ENCODE assay signal across 8 cellular contexts in genomic region chr11:67401495-67402191, GRCh38. TPM values are rescaled to one million over a fixed set of nuclear protein-coding genes. Genes with fewer than 3 reads are reported as not detected.
DNase-seq lines count a peak whose midpoint lies in the region; ATAC-seq and TF ChIP-seq lines count a peak whose summit lies in the region.

PPP1CA (minus strand) TSS chr11:67401858; CDS start chr11:67401782, 76 bp downstream.

- peaks cover 8% of the 10 kb centered on the region; the same call in 1 of the 2 replicates for H4K20me1 ChIP-seq in OCI-LY3 (ENCODE audit: insufficient read depth, low read length)

- peak within 1 kb of the TSS; percentile 90 for H3K4me3 ChIP-seq in HUES64 (ENCODE audit: low read length)
- H3K4me3 ChIP-seq in OCI-LY3 (ENCODE audit: low read length): peak within 1 kb of the TSS; percentile 94

- in situ Hi-C loops in Caki2 (cut with HindIII; ENCODE audit: low pct_unique_long_range_greater_than_20kb, low sequenced_read_pairs): no loop called here

- DNase-seq in Caki2 (ENCODE audit: low read depth): peak; percentile 70
- peak; percentile 89 for DNase-seq in activated CD8-positive, alpha-beta memory T cell treated with anti-CD3 and anti-CD28 coated beads, Interleukin-2, amount 50 U/mL, for 4 hours
- DNase-seq in endothelial cell (ENCODE audit: low spot score): peak; percentile 95
- peak; percentile 92 for DNase-seq in midbrain (lab: John Stamatoyannopoulos, UW)
- peak; percentile 85 to 86 for DNase-seq in stimulated activated CD8-positive, alpha-beta memory T cell treated with anti-CD3 and anti-CD28 coated beads, Interleukin-15, amount 100 ng/mL, for 48 hours (ENCODE audit: low read depth in 2 of 2)

- H3K9ac ChIP-seq in HUES64 (ENCODE audit: low read depth, low read length) (peak within 1 kb of the TSS; percentile 89), OCI-LY3 (ENCODE audit: low read length) (peak within 1 kb of the TSS; percentile 97)

- ATAC-seq in GM21381 (IDR thresholded peaks at IDR 0.05; ENCODE audit: unreplicated experiment): peak; percentile 54

- peaks cover 11% of the 10 kb centered on the region for H3K27me3 Mint-ChIP-seq in endothelial cell (ENCODE audit: unreplicated experiment)

- H3K4me1 ChIP-seq in HUES64 (ENCODE audit: insufficient read depth, low read length) (0 out of 2 replicates have a peak, but pooled peaks cover 4% of the 10 kb centered on the region), OCI-LY3 (ENCODE audit: low read length) (peaks cover 39% of the 10 kb centered on the region)

- H3K36me3 ChIP-seq in HUES64 (ENCODE audit: insufficient read depth, low read length) (peaks cover 35% of the 10 kb centered on the region), OCI-LY3 (replicated peaks; ENCODE audit: low read depth, low read length) (peaks cover 34% of the 10 kb centered on the region)

- WGBS in HUES64: under 1% methylated on average over 65 of the region's 73 CpGs

- peak within 1 kb of the TSS; percentile 89 for H3K27ac Mint-ChIP-seq in endothelial cell (ENCODE audit: unreplicated experiment)

- H3K9me3 Mint-ChIP-seq in endothelial cell (ENCODE audit: unreplicated experiment): no peaks in the 10 kb centered on the region

- peaks cover 21% of the 10 kb centered on the region for H3K79me2 ChIP-seq in OCI-LY3 (ENCODE audit: low read length)

- H3K9me3 ChIP-seq in HUES64 (ENCODE audit: insufficient read depth, low read depth, low read length) (no peaks in the 10 kb centered on the region), OCI-LY3 (ENCODE audit: insufficient read depth, low read length) (no peaks in the 10 kb centered on the region)

- H3K27ac ChIP-seq in HUES64 (ENCODE audit: low read depth, low read length) (peak within 1 kb of the TSS; percentile 92), OCI-LY3 (ENCODE audit: low read length) (peak within 1 kb of the TSS; percentile 79)

- H3K36me3 Mint-ChIP-seq in endothelial cell (ENCODE audit: low read depth, unreplicated experiment): peaks cover 12% of the 10 kb centered on the region

- peak; percentile 27 for TF ChIP-seq CTCF in OCI-LY3 (IDR thresholded peaks at IDR 0.05; ENCODE audit: low read depth, low read length)
- TF ChIP-seq CTCF in endothelial cell (IDR thresholded peaks at IDR 0.05; ENCODE audit: unreplicated experiment): peak; percentile 83

- H3K4me3 Mint-ChIP-seq in endothelial cell (ENCODE audit: unreplicated experiment): peak within 1 kb of the TSS; percentile 90

- H2AFZ ChIP-seq in OCI-LY3 (ENCODE audit: low read depth, low read length): 0 out of 2 replicates have a peak within 1 kb of the TSS, but pooled peaks have one; percentile 45

- no peaks in the 10 kb centered on the region for H3K27me3 ChIP-seq in HUES64 (ENCODE audit: insufficient read depth, low read length)
- H3K27me3 ChIP-seq in OCI-LY3 (ENCODE audit: low read depth, low read length): no peaks in the 10 kb centered on the region

- peaks cover 37% of the 10 kb centered on the region for H3K4me1 Mint-ChIP-seq in endothelial cell (ENCODE audit: unreplicated experiment)

- H3K4me2 ChIP-seq in OCI-LY3 (ENCODE audit: low read length): peak within 1 kb of the TSS; percentile 98

RNA-seq across cellular contexts. Expression of gene PPP1CA, which starts in this region (rescaled TPM):
- 251 and 260 TPM in 2 replicates for total RNA-seq in Caki2 (2014; rRNA removed; shearing (Covaris generic); ENCODE audit: low replicate concordance)
- 198 TPM for polyA plus RNA-seq in HUES64 (2013, experiment 1 of 2)
- polyA plus RNA-seq in HUES64 (2013, experiment 2 of 2): 197 TPM
- total RNA-seq in endothelial cell (ENCODE audit: unreplicated experiment): 249 TPM

Comparison
In these comparisons a context has a peak if more than half of its experiments do, and no peak if none do; other contexts are left out.
1. Peak in every context shown above with its lines: DNase-seq, ATAC-seq, H3K4me3 ChIP-seq and H3K27ac ChIP-seq.